Comparison of ENCODE assay signal across 11 cellular contexts in genomic region chr10:6140141-6140841, GRCh38. TPM values are rescaled to one million over a fixed set of nuclear protein-coding genes. Genes with fewer than 3 reads are reported as not detected.
DNase-seq lines count a peak whose midpoint lies in the region; ATAC-seq, FAIRE-seq and TF ChIP-seq lines count a peak whose summit lies in the region.
"Had no signal": no experiment of that assay in that cellular context is flagged by ENCODE, and none has a peak within 500 bp of the region (broad histone marks: within the 10 kb centered on the region; RNA-seq: fewer than 3 reads in every experiment).

No MANE protein-coding gene starts in this region.

- no peak for DNase-seq in activated T-cell treated with anti-CD3 and anti-CD28 coated beads, Interleukin-2, amount 50 U/mL, for 4 hours
- DNase-seq in mucosa of descending colon (peak; percentile 59 to 82 (median 74)), NCI-H2081 (lab: John Stamatoyannopoulos, UW) (no peak), NCI-H446 treated with DMSO at 0.1 percent for 48 hours (lab: John Stamatoyannopoulos, UW) (no peak), frontal cortex (ENCODE audit: low spot score in 2 of 2) (no peak), OCI-M2 (lab: John Stamatoyannopoulos, UW; ENCODE audit: unreplicated experiment) (no peak)
- DNase-seq: DMS79 had no signal

- FAIRE-seq in frontal cortex (lab: Jason Lieb, UNC): no peak

- ATAC-seq in activated T-cell treated with anti-CD3 and anti-CD28 coated beads, Interleukin-2, amount 50 U/mL, for 4 hours: no peak
- ATAC-seq in mucosa of descending colon: peak; percentile 57

- intact Hi-C loops in mucosa of descending colon (cut with DNase I, micrococcal nuclease): no loop called here

- H3K4me3 ChIP-seq in BLaER1 treated with 17β-estradiol and CSF1 and Interleukin-3, amounts not matched to agents 10 nM and 100 nM: peak overlapping the region in 3 of 10 experiments; percentile 10 to 23 (median 17); a peak in 3 of 20 replicates
- H3K4me3 ChIP-seq in HUES64 (ENCODE audit: low read length) (no peak overlapping the region), mucosa of descending colon (no peak overlapping the region)

- WGBS in HUES64: 50% methylated on average over 28 of the region's 28 CpGs

- H3K4me1 ChIP-seq in BLaER1 treated with 17β-estradiol and CSF1 and Interleukin-3, amounts not matched to agents 10 nM and 100 nM: peaks cover 46 to 61% (median 54%) of the 10 kb centered on the region in 10 experiments
- peaks cover 20% of the 10 kb centered on the region for H3K4me1 ChIP-seq in HUES64 (ENCODE audit: insufficient read depth, low read length)
- H3K4me1 ChIP-seq in mucosa of descending colon (ENCODE audit: low read depth): peaks cover 9% of the 10 kb centered on the region

- peaks cover 0 to 1% (median 0%) of the 10 kb centered on the region in 11 experiments; a peak in 2 of 22 replicates for H4K20me1 ChIP-seq in BLaER1 treated with 17β-estradiol and CSF1 and Interleukin-3, amounts not matched to agents 10 nM and 100 nM

- peak overlapping the region in 5 of 11 experiments; percentile 3 to 55 (median 20); a peak in 5 of 22 replicates for H3K9ac ChIP-seq in BLaER1 treated with 17β-estradiol and CSF1 and Interleukin-3, amounts not matched to agents 10 nM and 100 nM
- H3K9ac ChIP-seq in HUES64 (ENCODE audit: low read depth, low read length): no peak overlapping the region

- no peaks in the 10 kb centered on the region for H3K36me3 Mint-ChIP-seq in activated T-cell treated with anti-CD3 and anti-CD28 coated beads, Interleukin-2, amount 50 U/mL, for 4 hours (ENCODE audit: insufficient read depth)
- H3K36me3 Mint-ChIP-seq: activated naive CD8-positive, alpha-beta T cell had no signal

- H3K4me2 ChIP-seq in BLaER1 treated with 17β-estradiol and CSF1 and Interleukin-3, amounts not matched to agents 10 nM and 100 nM: peak overlapping the region; percentile 75 to 99 (median 96)

- no peaks in the 10 kb centered on the region for H3K27me3 ChIP-seq in BLaER1 treated with 17β-estradiol and CSF1 and Interleukin-3, amounts not matched to agents 10 nM and 100 nM
- H3K27me3 ChIP-seq in HUES64 (ENCODE audit: insufficient read depth, low read length): peaks cover 16% of the 10 kb centered on the region
- H3K27me3 ChIP-seq: foreskin keratinocyte had no signal

- no peaks in the 10 kb centered on the region for H3K9me3 ChIP-seq in BLaER1 treated with 17β-estradiol and CSF1 and Interleukin-3, amounts not matched to agents 10 nM and 100 nM (replicated peaks in 1 of 11)
- no peaks in the 10 kb centered on the region for H3K9me3 ChIP-seq in HUES64 (ENCODE audit: insufficient read depth, low read depth, low read length)
- H3K9me3 ChIP-seq in mucosa of descending colon: no peaks in the 10 kb centered on the region

- peak overlapping the region; percentile 74 for H3K4me3 Mint-ChIP-seq in activated T-cell treated with anti-CD3 and anti-CD28 coated beads, Interleukin-2, amount 50 U/mL, for 4 hours

- TF ChIP-seq CTCF in mucosa of descending colon (IDR thresholded peaks at IDR 0.05): no peak

- peaks cover 66% of the 10 kb centered on the region for H3K4me1 Mint-ChIP-seq in activated T-cell treated with anti-CD3 and anti-CD28 coated beads, Interleukin-2, amount 50 U/mL, for 4 hours (ENCODE audit: low read depth)

- no peaks in the 10 kb centered on the region for H3K36me3 ChIP-seq in BLaER1 treated with 17β-estradiol and CSF1 and Interleukin-3, amounts not matched to agents 10 nM and 100 nM
- no peaks in the 10 kb centered on the region for H3K36me3 ChIP-seq in HUES64 (ENCODE audit: insufficient read depth, low read length)
- no peaks in the 10 kb centered on the region for H3K36me3 ChIP-seq in mucosa of descending colon (ENCODE audit: low read depth)

- H3K27me3 Mint-ChIP-seq in activated T-cell treated with anti-CD3 and anti-CD28 coated beads, Interleukin-2, amount 50 U/mL, for 4 hours (ENCODE audit: low read depth): no peaks in the 10 kb centered on the region
- H3K27me3 Mint-ChIP-seq: activated naive CD8-positive, alpha-beta T cell had no signal

- peak overlapping the region in 5 of 11 experiments; percentile 6 to 45 (median 14); a peak in 4 of 22 replicates for H3K27ac ChIP-seq in BLaER1 treated with 17β-estradiol and CSF1 and Interleukin-3, amounts not matched to agents 10 nM and 100 nM
- peak overlapping the region; percentile 5; the same call in 1 of the 2 replicates for H3K27ac ChIP-seq in HUES64 (ENCODE audit: low read depth, low read length)
- H3K27ac ChIP-seq: foreskin keratinocyte had no signal

- H3K9me3 Mint-ChIP-seq in activated T-cell treated with anti-CD3 and anti-CD28 coated beads, Interleukin-2, amount 50 U/mL, for 4 hours: no peaks in the 10 kb centered on the region

RNA-seq across cellular contexts. Expression of gene RBM17, which starts 51.5 kb away (rescaled TPM):
- 90.3 TPM for polyA plus RNA-seq in HUES64 (2013, experiment 1 of 2)
- 83.3 TPM for polyA plus RNA-seq in HUES64 (2013, experiment 2 of 2)
- total RNA-seq in activated T-cell treated with anti-CD3 and anti-CD28 coated beads, Interleukin-2, amount 50 U/mL, for 4 hours: 100 to 1,000 TPM; 231 to 261 (median 237) TPM
- total RNA-seq in mucosa of descending colon: 100 to 1,000 TPM in 1 of 3 donors, 10 to 100 TPM in 2; 87.4 to 100 (median 90.8) TPM
- 31.8 TPM for total RNA-seq in frontal cortex

Comparison
In these comparisons a context has a peak if more than half of its experiments do, and no peak if none do; other contexts are left out.
1. DNase-seq: peak in mucosa of descending colon (3 of 3); none in activated T-cell treated with anti-CD3 and anti-CD28 coated beads, Interleukin-2, amount 50 U/mL, for 4 hours (single experiment), NCI-H2081 (0 of 2), NCI-H446 treated with DMSO at 0.1 percent for 48 hours (single experiment), frontal cortex (0 of 2) and OCI-M2 (single experiment).